ENCODE assay signal across 26 cellular contexts in genomic region chr9:115972802-115973201, GRCh38.
"Had no signal": no experiment of that assay in that cellular context is flagged by ENCODE, and none has a peak within 500 bp of the region (broad histone marks: within the 10 kb centered on the region; RNA-seq: fewer than 3 reads in every experiment).

No MANE protein-coding gene starts in this region.

- H3K4me1 ChIP-seq: body of pancreas, stomach, suprapubic skin, tibial nerve had no signal

- H3K36me3 Mint-ChIP-seq: stimulated activated memory B cell treated with anti-CD40 and anti-IgM and Interleukin-4, amounts not matched to agents 10 μg/mL and 1 μg/mL and 100 μg/mL, for 72 hours had no signal

- H3K4me1 Mint-ChIP-seq: activated B cell treated with CpG ODN at 0.5 μM for 24 hours; activated CD4-positive, alpha-beta T cell treated with anti-CD3 and anti-CD28 coated beads for 36 hours; nephron progenitor cell; stimulated activated memory B cell treated with anti-CD40 and anti-IgM and Interleukin-4, amounts not matched to agents 10 μg/mL and 1 μg/mL and 100 μg/mL, for 72 hours had no signal

- H3K27ac Mint-ChIP-seq: activated B cell treated with CpG ODN at 0.5 μM for 24 hours; activated CD4-positive, alpha-beta T cell treated with anti-CD3 and anti-CD28 coated beads for 36 hours; activated naive CD4-positive, alpha-beta T cell treated with anti-CD3 and anti-CD28 coated beads for 36 hours; dendritic cell treated with granulocyte-macrophage colony-stimulating factor and Interleukin-4, amounts not matched to agents 40 ng/mL and 50 ng/mL, for 4 days; nephron progenitor cell; stimulated activated memory B cell treated with anti-CD40 and anti-IgM and Interleukin-4, amounts not matched to agents 10 μg/mL and 1 μg/mL and 100 μg/mL, for 72 hours; T-helper 1 cell treated with Interleukin-12 subunit alpha and Interleukin-12 subunit beta and Interleukin-4 antibody, amounts not matched to agents 30 μg/mL and 1 μg/mL, for 36 hours had no signal

- ATAC-seq: activated CD4-positive, alpha-beta T cell treated with anti-CD3 and anti-CD28 coated beads for 36 hours; body of pancreas; sciatic nerve; stimulated activated memory B cell treated with anti-CD40 and anti-IgM and Interleukin-4, amounts not matched to agents 10 μg/mL and 1 μg/mL and 100 μg/mL, for 72 hours had no signal

- H3K9me3 ChIP-seq: body of pancreas, suprapubic skin had no signal

- FAIRE-seq: endometrium, frontal cortex, islet of Langerhans had no signal

- H3K27me3 ChIP-seq: body of pancreas, cardiac muscle cell, stomach, suprapubic skin, tibial nerve had no signal

- H3K4me3 ChIP-seq: body of pancreas, cardiac muscle cell, smooth muscle cell, stomach, suprapubic skin, tibial nerve had no signal

- H3K27me3 Mint-ChIP-seq: activated B cell treated with CpG ODN at 0.5 μM for 24 hours; dendritic cell treated with granulocyte-macrophage colony-stimulating factor and Interleukin-4, amounts not matched to agents 40 ng/mL and 50 ng/mL, for 4 days; stimulated activated memory B cell treated with anti-CD40 and anti-IgM and Interleukin-4, amounts not matched to agents 10 μg/mL and 1 μg/mL and 100 μg/mL, for 72 hours had no signal

- H3K4me2 ChIP-seq: smooth muscle cell had no signal

- H3K36me3 ChIP-seq: cardiac muscle cell, stomach, suprapubic skin, tibial nerve had no signal

- DNase-seq: activated B cell treated with CpG ODN at 0.5 μM for 24 hours; activated CD4-positive, alpha-beta T cell treated with anti-CD3 and anti-CD28 coated beads for 36 hours; activated CD4-positive, alpha-beta T cell treated with anti-CD3 and anti-CD28 coated beads, Interleukin-2, amount 50 U/mL, for 48 hours; activated effector memory CD4-positive, alpha-beta T cell treated with Interleukin-2 at 50 U/mL for 16 hours; activated naive CD4-positive, alpha-beta T cell treated with anti-CD3 and anti-CD28 coated beads for 36 hours; activated T-cell treated with anti-CD3 and anti-CD28 coated beads, Interleukin-2, amount 50 U/mL, for 48 hours; anterior cingulate cortex; effector CD4-positive, alpha-beta T cell; head of caudate nucleus; hypothalamus; nephron progenitor cell; stimulated activated CD4-positive, alpha-beta T cell treated with anti-CD3 and anti-CD28 coated beads, Interleukin-15, amount 100 ng/mL, for 24 hours; stomach; T1000 had no signal

- H3K27ac ChIP-seq: body of pancreas, cardiac muscle cell, stomach, suprapubic skin, tibial nerve had no signal

- H3K4me3 Mint-ChIP-seq: activated B cell treated with CpG ODN at 0.5 μM for 24 hours; activated CD4-positive, alpha-beta T cell treated with anti-CD3 and anti-CD28 coated beads for 36 hours; activated naive CD4-positive, alpha-beta T cell treated with anti-CD3 and anti-CD28 coated beads for 36 hours; dendritic cell treated with granulocyte-macrophage colony-stimulating factor and Interleukin-4, amounts not matched to agents 40 ng/mL and 50 ng/mL, for 4 days; nephron progenitor cell; stimulated activated memory B cell treated with anti-CD40 and anti-IgM and Interleukin-4, amounts not matched to agents 10 μg/mL and 1 μg/mL and 100 μg/mL, for 72 hours; T-helper 1 cell treated with Interleukin-12 subunit alpha and Interleukin-12 subunit beta and Interleukin-4 antibody, amounts not matched to agents 30 μg/mL and 1 μg/mL, for 36 hours had no signal
